23 cellular contexts compared by ENCODE assay signal in genomic region chr10:100693815-100694214, GRCh38.
"Had no signal": no experiment of that assay in that cellular context is flagged by ENCODE, and none has a peak within 500 bp of the region (broad histone marks: within the 10 kb centered on the region; RNA-seq: fewer than 3 reads in every experiment).

No MANE protein-coding gene starts in this region.

- H3K4me3 ChIP-seq: cardiac muscle cell, SJCRH30 had no signal

- H3K36me3 ChIP-seq: brain microvascular endothelial cell, cardiac muscle cell, SJCRH30 had no signal

- H3K4me2 ChIP-seq: SK-N-SH had no signal

- H3K9me2 ChIP-seq: SK-N-SH had no signal

- H3K9me3 ChIP-seq: SJCRH30, SK-N-SH had no signal

- DNase-seq: activated CD4-positive, alpha-beta memory T cell treated with anti-CD3 and anti-CD28 coated beads for 36 hours; activated CD4-positive, alpha-beta T cell treated with anti-CD3 and anti-CD28 coated beads, Interleukin-2, amount 10 ng/mL, durations not matched to agents 7 days and 5 days; activated CD4-positive, CD25-positive, alpha-beta regulatory T cell; activated CD8-positive, alpha-beta memory T cell treated with anti-CD3 and anti-CD28 coated beads for 24 hours; activated gamma-delta T cell; activated naive CD4-positive, alpha-beta T cell treated with anti-CD3 and anti-CD28 coated beads, Interleukin-2, amount 10 ng/mL, durations not matched to agents 7 days and 5 days; activated naive CD8-positive, alpha-beta T cell treated with anti-CD3 and anti-CD28 coated beads for 36 hours; activated T-cell treated with anti-CD3 and anti-CD28 coated beads, Interleukin-2, amount 50 U/mL, for 48 hours; brain microvascular endothelial cell; Karpas-422; NCI-H1105 treated with DMSO at 0.1 percent for 48 hours; NCI-H1436 treated with DMSO at 0.1 percent for 48 hours; NCI-H187; NCI-H2081; NCI-H510A treated with DMSO at 0.1 percent for 48 hours; NCI-H69; NK-92 treated with Interleukin-12 subunit alpha and Interleukin-12 subunit beta, amount 100 ng/mL, for 24 hours; OCI-M1; RPMI8226; SJCRH30; SK-N-SH; SW 1271 had no signal

- H3K9ac ChIP-seq: SK-N-SH had no signal

- H3K4me1 ChIP-seq: SJCRH30 had no signal
